15 cellular contexts compared by ENCODE assay signal in the genomic region with DNA sequence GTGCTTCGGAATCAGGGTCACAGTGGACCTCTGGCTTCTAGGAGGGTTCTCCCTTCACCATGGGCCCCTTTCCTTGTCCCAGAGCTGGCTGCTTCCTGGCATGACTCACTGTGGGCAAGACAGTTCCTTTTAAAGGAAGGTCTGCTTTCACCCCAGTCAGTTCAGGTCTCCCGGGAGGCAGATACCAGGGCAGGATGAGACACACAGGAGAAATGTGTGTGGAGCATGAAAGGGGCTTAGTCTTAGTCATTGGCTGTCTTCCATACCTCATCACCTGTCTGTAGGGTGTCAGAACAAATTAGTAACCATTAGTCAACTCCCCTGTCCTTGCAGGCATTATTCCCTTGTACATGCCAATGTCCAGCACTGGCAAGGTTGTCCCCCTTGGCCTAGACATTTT.
DNase-seq lines count a peak whose midpoint lies in the region; ATAC-seq lines count a peak whose summit lies in the region.
"Had no signal": no experiment of that assay in that cellular context is flagged by ENCODE, and none has a peak within 500 bp of the region (broad histone marks: within the 10 kb centered on the region; RNA-seq: fewer than 3 reads in every experiment).

No MANE protein-coding gene starts in this region.

- H3K9me3 ChIP-seq in HAP-1: no peaks in the 10 kb centered on the region

- CTCF ChIA-PET in activated CD4-positive, alpha-beta memory T cell treated with anti-CD3 and anti-CD28 coated beads, Interleukin-2, amount 10 ng/mL, durations not matched to agents 7 days and 5 days (lab: Charles Lee): no interaction called here

- no peak overlapping the region for H3K4me3 ChIP-seq in HAP-1
- H3K4me3 ChIP-seq: coronary artery, neural progenitor cell had no signal

- peaks cover 17% of the 10 kb centered on the region for H3K4me1 Mint-ChIP-seq in activated CD4-positive, alpha-beta memory T cell treated with anti-CD3 and anti-CD28 coated beads, Interleukin-2, amount 10 ng/mL, durations not matched to agents 7 days and 5 days
- H3K4me1 Mint-ChIP-seq: B cell had no signal

- no peak overlapping the region for H3K27ac Mint-ChIP-seq in activated CD4-positive, alpha-beta memory T cell treated with anti-CD3 and anti-CD28 coated beads, Interleukin-2, amount 10 ng/mL, durations not matched to agents 7 days and 5 days
- H3K27ac Mint-ChIP-seq: activated CD4-positive, alpha-beta memory T cell treated with anti-CD3 and anti-CD28 coated beads for 36 hours; activated naive CD4-positive, alpha-beta T cell treated with anti-CD3 and anti-CD28 coated beads for 36 hours; B cell had no signal

- ATAC-seq in HG02763 (IDR thresholded peaks at IDR 0.05; ENCODE audit: unreplicated experiment): no peak

- DNase-seq in AG08396 (ENCODE audit: low spot score) (peak; percentile 69), HS-5 (ENCODE audit: low read depth) (peak; percentile 56), SW480 (ENCODE audit: low spot score) (peak; percentile 91), hepatic stellate cell (ENCODE audit: low spot score) (peak; percentile 71), NCI-H2227 (lab: John Stamatoyannopoulos, UW; ENCODE audit: unreplicated experiment) (no peak), HAP-1 (ENCODE audit: low spot score in 2 of 2) (no peak)
- DNase-seq in activated CD4-positive, alpha-beta memory T cell treated with anti-CD3 and anti-CD28 coated beads, Interleukin-2, amount 10 ng/mL, durations not matched to agents 7 days and 5 days: no peak
- DNase-seq: activated CD4-positive, alpha-beta memory T cell treated with anti-CD3 and anti-CD28 coated beads for 36 hours; activated naive CD4-positive, alpha-beta T cell treated with anti-CD3 and anti-CD28 coated beads for 36 hours; GF-D8; NCI-H1694 had no signal

- in situ Hi-C loops in HAP-1 (cut with MboI; ENCODE audit: low sequenced_read_pairs): no loop called here

- POLR2A ChIA-PET in activated CD4-positive, alpha-beta memory T cell treated with anti-CD3 and anti-CD28 coated beads, Interleukin-2, amount 10 ng/mL, durations not matched to agents 7 days and 5 days (lab: Charles Lee): no interaction called here

- peaks cover 2% of the 10 kb centered on the region for H3K27me3 ChIP-seq in HAP-1 (ENCODE audit: low read depth)
- H3K27me3 ChIP-seq: neural progenitor cell had no signal

- no peaks in the 10 kb centered on the region for H3K9me3 Mint-ChIP-seq in activated CD4-positive, alpha-beta memory T cell treated with anti-CD3 and anti-CD28 coated beads, Interleukin-2, amount 10 ng/mL, durations not matched to agents 7 days and 5 days
- H3K9me3 Mint-ChIP-seq: activated CD4-positive, alpha-beta memory T cell treated with anti-CD3 and anti-CD28 coated beads for 36 hours; activated naive CD4-positive, alpha-beta T cell treated with anti-CD3 and anti-CD28 coated beads for 36 hours had no signal

- no peaks in the 10 kb centered on the region for H3K36me3 Mint-ChIP-seq in activated CD4-positive, alpha-beta memory T cell treated with anti-CD3 and anti-CD28 coated beads, Interleukin-2, amount 10 ng/mL, durations not matched to agents 7 days and 5 days (ENCODE audit: low read depth)
- H3K36me3 Mint-ChIP-seq: activated CD4-positive, alpha-beta memory T cell treated with anti-CD3 and anti-CD28 coated beads for 36 hours had no signal

- no peak overlapping the region for H3K4me3 Mint-ChIP-seq in activated CD4-positive, alpha-beta memory T cell treated with anti-CD3 and anti-CD28 coated beads, Interleukin-2, amount 10 ng/mL, durations not matched to agents 7 days and 5 days
- H3K4me3 Mint-ChIP-seq: activated CD4-positive, alpha-beta memory T cell treated with anti-CD3 and anti-CD28 coated beads for 36 hours; activated naive CD4-positive, alpha-beta T cell treated with anti-CD3 and anti-CD28 coated beads for 36 hours; B cell; neural progenitor cell had no signal

- H3K36me3 ChIP-seq in HAP-1 (replicated peaks): no peaks in the 10 kb centered on the region
- H3K36me3 ChIP-seq: neural progenitor cell had no signal

- H3K27me3 Mint-ChIP-seq in activated CD4-positive, alpha-beta memory T cell treated with anti-CD3 and anti-CD28 coated beads, Interleukin-2, amount 10 ng/mL, durations not matched to agents 7 days and 5 days: peaks cover 12% of the 10 kb centered on the region

- peaks cover 4% of the 10 kb centered on the region for H3K4me1 ChIP-seq in HAP-1

Comparison
In these comparisons a context has a peak if more than half of its experiments do, and no peak if none do; other contexts are left out.
1. DNase-seq: peak in AG08396 (single experiment), HS-5 (single experiment), SW480 (single experiment) and hepatic stellate cell (single experiment); none in NCI-H2227 (single experiment), activated CD4-positive, alpha-beta memory T cell treated with anti-CD3 and anti-CD28 coated beads, Interleukin-2, amount 10 ng/mL, durations not matched to agents 7 days and 5 days (single experiment) and HAP-1 (0 of 2).